Comparison of ENCODE assay signal across 8 cellular contexts in the genomic region with DNA sequence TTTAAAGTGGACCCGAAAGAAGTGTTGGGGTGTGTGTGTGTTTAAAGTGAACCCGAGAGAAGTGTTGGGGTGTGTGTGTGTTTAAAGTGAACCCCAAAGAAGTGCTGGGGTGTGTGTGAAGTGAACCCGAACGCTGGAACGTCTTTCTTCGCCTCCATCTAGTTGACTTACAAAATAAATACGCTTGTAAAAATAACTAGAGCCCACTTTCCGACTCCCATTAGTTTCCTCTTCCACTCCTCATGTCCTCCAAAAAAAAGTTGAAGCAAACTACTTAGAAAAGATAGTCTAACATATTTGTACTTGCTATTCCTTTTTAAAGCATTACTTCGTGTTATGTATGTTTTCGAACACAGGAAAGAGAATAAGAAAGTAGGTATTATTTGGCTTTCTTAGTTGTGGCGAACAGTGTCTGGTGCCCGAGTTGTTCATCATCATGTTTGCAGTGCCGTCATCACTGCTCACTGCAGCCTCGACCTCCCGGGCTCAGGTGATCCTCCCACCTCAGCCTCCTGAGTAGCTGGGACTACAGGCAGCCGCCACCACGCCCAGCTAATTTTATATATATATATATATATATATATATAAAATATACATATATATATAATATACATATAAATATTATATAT. TPM values are rescaled to one million over a fixed set of nuclear protein-coding genes. Genes with fewer than 3 reads are reported as not detected.
DNase-seq lines count a peak whose midpoint lies in the region; ATAC-seq and TF ChIP-seq lines count a peak whose summit lies in the region.

No MANE protein-coding gene starts in this region.

- no peak overlapping the region for H2BK5ac ChIP-seq in neuronal stem cell (ENCODE audit: low read length)

- H3K27me3 Mint-ChIP-seq in WTC11 (ENCODE audit: low read depth): no peaks in the 10 kb centered on the region

- CTCF ChIA-PET in A673 (lab: Charles Lee) (no interaction called here), WTC11 (lab: Charles Lee) (interaction anchor here (0.6 to 1.5 kb wide), 5 partner anchors 9 to 150 kb away, joined by 3 to 5 read pairs (median 3); no protein-coding TSS in a partner anchor)

- H4K8ac ChIP-seq in neuronal stem cell (ENCODE audit: low read depth, low read length): no peak overlapping the region

- H2BK120ac ChIP-seq in neuronal stem cell (ENCODE audit: low read depth, low read length): no peak overlapping the region

- peak overlapping the region; percentile 99 for H2AFZ ChIP-seq in neuronal stem cell (ENCODE audit: low read length)

- peak overlapping the region; percentile 78 for H3K27ac Mint-ChIP-seq in WTC11

- peaks cover 14% of the 10 kb centered on the region for H3K4me1 ChIP-seq in A673 (ENCODE audit: insufficient read depth, low read length, poor library complexity, severe bottlenecking)
- peaks cover 5% of the 10 kb centered on the region for H3K4me1 ChIP-seq in HAP-1
- peaks cover 6% of the 10 kb centered on the region for H3K4me1 ChIP-seq in endocrine pancreas (ENCODE audit: control insufficient read depth, insufficient read depth, low read length)
- H3K4me1 ChIP-seq in neuronal stem cell (ENCODE audit: control insufficient read depth in 2 of 2, insufficient read depth in 1 of 2, low read depth in 1 of 2, low read length in 2 of 2): peaks cover 2% of the 10 kb centered on the region in 2 donors

- H3K27me3 ChIP-seq in A673 (replicated peaks; ENCODE audit: insufficient read depth, low read depth, low read length, poor library complexity) (no peaks in the 10 kb centered on the region), HAP-1 (ENCODE audit: low read depth) (no peaks in the 10 kb centered on the region), endocrine pancreas (ENCODE audit: control insufficient read depth, insufficient read depth, low read length) (no peaks in the 10 kb centered on the region), neuronal stem cell (ENCODE audit: control insufficient read depth in 3 of 3, insufficient read depth in 3 of 3, low read depth in 1 of 3, low read length in 3 of 3) (no peaks in the 10 kb centered on the region)

- no CpG with 5 or more reads among the region's 17 CpGs for WGBS in neuronal stem cell (ENCODE audit: extremely low coverage in 2 of 2, insufficient read length in 2 of 2, insufficient replicate concordance in 1 of 2), 2 donors

- H3K9ac ChIP-seq in endocrine pancreas (ENCODE audit: control insufficient read depth, insufficient read depth, low read length): peak overlapping the region; percentile 82
- H3K9ac ChIP-seq in neuronal stem cell (ENCODE audit: low read depth, low read length, poor library complexity): no peak overlapping the region

- no peaks in the 10 kb centered on the region for H3K9me3 Mint-ChIP-seq in WTC11

- no peaks in the 10 kb centered on the region for H3K79me1 ChIP-seq in neuronal stem cell (ENCODE audit: low read depth, low read length)

- no peak overlapping the region for H2AK5ac ChIP-seq in neuronal stem cell (ENCODE audit: low read depth, low read length)

- H3K36me3 ChIP-seq in A673 (ENCODE audit: insufficient read depth, low read length, poor library complexity, severe bottlenecking) (no peaks in the 10 kb centered on the region), HAP-1 (replicated peaks) (0 out of 2 replicates have a peak, but pooled peaks cover 4% of the 10 kb centered on the region), endocrine pancreas (ENCODE audit: control insufficient read depth, insufficient read depth, low read length) (no peaks in the 10 kb centered on the region), neuronal stem cell (replicated peaks in 1 of 2; ENCODE audit: control insufficient read depth in 2 of 2, insufficient read depth in 2 of 2, low read length in 2 of 2) (peaks cover 0 to 6% of the 10 kb centered on the region in 2 donors)

- H3K4me3 ChIP-seq in A673 (ENCODE audit: low read depth, low read length, poor library complexity, severe bottlenecking) (peak overlapping the region; percentile 97), HAP-1 (peak overlapping the region; percentile 99), endocrine pancreas (ENCODE audit: control insufficient read depth, insufficient read depth, low read length) (peak overlapping the region; percentile 93), neuronal stem cell (ENCODE audit: low read length in 2 of 2) (peak overlapping the region; percentile 96 to 99)

- no peak for ATAC-seq in WTC11

- H3K4me2 ChIP-seq in neuronal stem cell (ENCODE audit: insufficient read depth, low read length, poor library complexity, severe bottlenecking): peak overlapping the region; percentile 51

- H3K18ac ChIP-seq in neuronal stem cell (ENCODE audit: low read length): no peak overlapping the region

- no peak overlapping the region for H2BK15ac ChIP-seq in neuronal stem cell (ENCODE audit: low read length)

- H3K9me3 ChIP-seq in A673 (ENCODE audit: low read depth, low read length, poor library complexity, severe bottlenecking): no peaks in the 10 kb centered on the region
- no peaks in the 10 kb centered on the region for H3K9me3 ChIP-seq in HAP-1
- H3K9me3 ChIP-seq in endocrine pancreas (ENCODE audit: control insufficient read depth, low read length): no peaks in the 10 kb centered on the region
- no peaks in the 10 kb centered on the region for H3K9me3 ChIP-seq in neuronal stem cell (replicated peaks in 1 of 2; ENCODE audit: control insufficient read depth in 2 of 2, insufficient read depth in 1 of 2, low read depth in 1 of 2, low read length in 2 of 2)

- peaks cover 21% of the 10 kb centered on the region for H3K4me1 Mint-ChIP-seq in WTC11

- no peak overlapping the region for H2BK12ac ChIP-seq in neuronal stem cell (ENCODE audit: low read length)

- H3K27ac ChIP-seq in A673 (ENCODE audit: low read depth, low read length, poor library complexity, severe bottlenecking) (peak overlapping the region; percentile 97), neuronal stem cell (replicated peaks; ENCODE audit: low read length) (no peak overlapping the region)

- no peak overlapping the region for H4K91ac ChIP-seq in neuronal stem cell (ENCODE audit: low read depth, low read length, poor library complexity)

- in situ Hi-C loops in HAP-1 (cut with MboI; ENCODE audit: low sequenced_read_pairs): no loop called here

- no peak overlapping the region for H3K4ac ChIP-seq in neuronal stem cell (ENCODE audit: low read length)

- no peaks in the 10 kb centered on the region for H3K36me3 Mint-ChIP-seq in WTC11

- H3K14ac ChIP-seq in neuronal stem cell (ENCODE audit: low read length): no peak overlapping the region

- POLR2A ChIA-PET in A673 (lab: Charles Lee; ENCODE audit: low non-redundant PET) (no interaction called here), WTC11 (lab: Charles Lee) (no interaction called here)

- H3K4me3 Mint-ChIP-seq in WTC11: peak overlapping the region; percentile 89

- DNase-seq in A673 (ENCODE audit: low spot score) (peak; percentile 34), HAP-1 (ENCODE audit: low spot score in 2 of 2) (no peak), WTC11 (ENCODE audit: low spot score) (no peak), neuronal stem cell (ENCODE audit: low spot score) (no peak), posterior cingulate gyrus (no peak), NCI-H510A treated with DMSO at 0.1 percent for 48 hours (lab: John Stamatoyannopoulos, UW) (no peak), NCI-H1417 treated with DMSO at 0.1 percent for 48 hours (lab: John Stamatoyannopoulos, UW) (no peak)

- intact Hi-C loops in A673 (cut with micrococcal nuclease; ENCODE audit: unreplicated experiment) (no loop called here), posterior cingulate gyrus (cut with DNase I) (loop anchor here (5.0 kb wide), 2 partner anchors 40 to 55 kb away; no protein-coding TSS in a partner anchor)

- no peak overlapping the region for H3K23ac ChIP-seq in neuronal stem cell (ENCODE audit: low read depth, low read length, poor library complexity)

- TSS peak; percentile 50 for BruUV-seq in A673 (replicated peaks; lab: Mats Ljungman, UMichigan)

- no peak for TF ChIP-seq CTCF in A673 (conservative IDR thresholded peaks at IDR 0.05; ENCODE audit: low read depth, low read length)
- TF ChIP-seq CTCF in WTC11 (IDR thresholded peaks at IDR 0.05): no peak

TF ChIP-seq in WTC11, 78 proteins besides CTCF, POLR2A, EP300 and RAD21:
- TF ChIP-seq HMGA2 (CRISPR knock-in tag; IDR thresholded peaks at IDR 0.05): 0 out of 2 replicates have a peak, but pooled peaks have one; percentile 16
- TF ChIP-seq, protein P1, sequence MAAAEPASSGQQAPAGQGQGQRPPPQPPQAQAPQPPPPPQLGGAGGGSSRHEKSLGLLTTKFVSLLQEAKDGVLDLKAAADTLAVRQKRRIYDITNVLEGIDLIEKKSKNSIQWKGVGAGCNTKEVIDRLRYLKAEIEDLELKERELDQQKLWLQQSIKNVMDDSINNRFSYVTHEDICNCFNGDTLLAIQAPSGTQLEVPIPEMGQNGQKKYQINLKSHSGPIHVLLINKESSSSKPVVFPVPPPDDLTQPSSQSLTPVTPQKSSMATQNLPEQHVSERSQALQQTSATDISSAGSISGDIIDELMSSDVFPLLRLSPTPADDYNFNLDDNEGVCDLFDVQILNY (CRISPR knock-in tag; IDR thresholded peaks at IDR 0.05): no peak
- TF ChIP-seq MXD4 (CRISPR knock-in tag; IDR thresholded peaks at IDR 0.05; ENCODE audit: borderline replicate concordance): no peak
TF ChIP-seq in WTC11: peak in this region for 1.

RNA-seq across cellular contexts. Expression of a gene that starts 1.1 kb away (rescaled TPM):
- total RNA-seq in A673 (2021) (67.8 and 71.8 TPM in 2 replicates), WTC11 (2021) (63.6 to 68.7 TPM (median 64.4 TPM) in 3 replicates)
- 31.6 TPM for polyA plus RNA-seq in neuronal stem cell (2013, experiment 1 of 2)
- polyA plus RNA-seq in neuronal stem cell (2013, experiment 2 of 2): 30.8 TPM

RNA-seq across cellular contexts. Expression of a gene that starts 42.5 kb away (rescaled TPM):
- total RNA-seq in A673 (2021): 89.7 and 93.8 TPM in 2 replicates
- 21.4 to 24.5 TPM (median 23.7 TPM) in 3 replicates for total RNA-seq in WTC11 (2021)
- polyA plus RNA-seq in neuronal stem cell (2013, experiment 1 of 2): 42.3 TPM
- 43.8 TPM for polyA plus RNA-seq in neuronal stem cell (2013, experiment 2 of 2)

RNA-seq across cellular contexts. Expression of a gene that starts 55.4 kb away (rescaled TPM):
- total RNA-seq in A673 (2021): 24.9 and 25.6 TPM in 2 replicates
- total RNA-seq in WTC11 (2021): 21.8 to 22.9 TPM (median 22.9 TPM) in 3 replicates
- 12.0 TPM for polyA plus RNA-seq in neuronal stem cell (2013, experiment 1 of 2)
- 12.0 TPM for polyA plus RNA-seq in neuronal stem cell (2013, experiment 2 of 2)
